In genomic region chr12:53320352-53321195, GRCh38 we compare ENCODE assay signal across 1 cellular context.
TF ChIP-seq lines count a peak whose summit lies in the region.

No MANE protein-coding gene starts in this region.

TF ChIP-seq in WTC11, 78 proteins besides CTCF, POLR2A, EP300 and RAD21 (continued from another document):
- no peak for TF ChIP-seq ARID4B (CRISPR knock-in tag; IDR thresholded peaks at IDR 0.05; ENCODE audit: borderline replicate concordance)
- TF ChIP-seq ZNF423 (CRISPR knock-in tag; IDR thresholded peaks at IDR 0.05): no peak
- TF ChIP-seq ZNF281 (CRISPR knock-in tag; IDR thresholded peaks at IDR 0.05): no peak
- no peak for TF ChIP-seq RELA (CRISPR knock-in tag; IDR thresholded peaks at IDR 0.05; ENCODE audit: borderline replicate concordance)
- no peak for TF ChIP-seq ZNF317 (CRISPR knock-in tag; IDR thresholded peaks at IDR 0.05; ENCODE audit: borderline replicate concordance, low read depth)
- TF ChIP-seq PRDM15 (CRISPR knock-in tag; IDR thresholded peaks at IDR 0.05): no peak
TF ChIP-seq in WTC11: peak in this region for 0.
